Comparison of ENCODE assay signal across 9 cellular contexts in the genomic region with DNA sequence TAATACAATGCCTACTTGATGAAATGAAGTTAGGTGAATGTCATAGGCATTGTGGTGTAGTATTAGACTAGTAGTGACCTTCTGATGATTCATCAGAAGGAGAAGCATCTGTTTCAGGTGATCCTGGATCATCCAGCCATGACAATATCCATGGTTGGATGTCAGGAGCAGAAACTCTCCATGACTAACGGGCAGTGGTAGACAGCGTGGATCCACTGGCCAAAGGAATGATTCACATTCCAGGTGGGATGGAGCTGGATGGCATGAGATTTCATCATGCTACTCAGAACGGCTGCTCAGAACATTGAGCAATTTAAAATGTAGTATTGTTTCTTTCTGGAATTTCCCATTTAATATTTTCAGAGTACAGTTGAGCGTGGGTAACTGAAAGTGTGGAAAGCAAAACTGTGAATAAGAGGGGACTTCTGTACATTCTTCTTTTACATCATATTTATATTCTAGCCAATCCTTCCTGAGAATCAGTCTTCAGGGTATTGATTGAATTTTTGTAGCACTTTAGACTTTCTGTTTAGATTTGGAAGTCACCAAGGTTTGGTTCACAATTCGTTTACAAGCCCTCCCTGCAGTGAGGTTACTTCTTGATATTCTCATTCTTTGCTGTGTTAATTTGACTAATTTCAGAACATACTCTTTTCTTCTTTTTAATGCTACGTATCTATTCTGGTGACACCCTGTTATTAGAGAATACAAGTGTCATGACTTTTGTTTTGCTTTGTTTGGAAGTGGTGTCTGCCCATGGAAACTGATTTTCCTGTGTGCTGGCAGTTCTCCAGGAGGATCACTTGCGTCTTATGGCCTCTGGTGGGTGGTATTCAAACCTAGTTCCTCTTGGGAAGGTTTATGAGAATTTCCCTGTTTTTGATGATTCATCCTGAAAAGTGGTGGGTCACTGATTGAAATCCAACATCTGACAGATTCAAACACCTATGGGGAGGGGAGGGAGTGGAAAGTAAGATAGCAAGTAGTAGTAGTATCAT. TPM values are rescaled to one million over a fixed set of nuclear protein-coding genes. Genes with fewer than 3 reads are reported as not detected.
DNase-seq lines count a peak whose midpoint lies in the region; ATAC-seq and TF ChIP-seq lines count a peak whose summit lies in the region.
"Had no signal": no experiment of that assay in that cellular context is flagged by ENCODE, and none has a peak within 500 bp of the region (broad histone marks: within the 10 kb centered on the region; RNA-seq: fewer than 3 reads in every experiment).

No MANE protein-coding gene starts in this region.

- ATAC-seq in HG02610 (IDR thresholded peaks at IDR 0.05; ENCODE audit: unreplicated experiment) (peak; percentile 68), right lobe of liver (peak; percentile 78 to 95 (median 88)), HG03457 (IDR thresholded peaks at IDR 0.05; ENCODE audit: unreplicated experiment) (no peak)

- TF ChIP-seq CTCF in right lobe of liver (IDR thresholded peaks at IDR 0.05) (no peak), mesothelial cell of epicardium (IDR thresholded peaks at IDR 0.05; ENCODE audit: unreplicated experiment) (no peak), Peyer's patch (IDR thresholded peaks at IDR 0.05) (no peak)

- no peak overlapping the region for H3K9ac ChIP-seq in adipocyte (ENCODE audit: low read length)

- TF ChIP-seq POLR2A in right lobe of liver (IDR thresholded peaks at IDR 0.05): no peak
- no peak for TF ChIP-seq POLR2A in Peyer's patch (IDR thresholded peaks at IDR 0.05)

- no peak overlapping the region for H3K27ac Mint-ChIP-seq in mesothelial cell of epicardium

- H3K9me3 ChIP-seq in adipocyte (ENCODE audit: control insufficient read depth, low read length) (no peaks in the 10 kb centered on the region), right lobe of liver (no peaks in the 10 kb centered on the region), Peyer's patch (no peaks in the 10 kb centered on the region)

- intact Hi-C loops in right lobe of liver (cut with DNase I): no loop called here

- no peaks in the 10 kb centered on the region for H3K27me3 Mint-ChIP-seq in mesothelial cell of epicardium (ENCODE audit: low read depth)

- H3K4me1 ChIP-seq in adipocyte (ENCODE audit: control insufficient read depth, insufficient read depth, low read length) (peaks cover 11% of the 10 kb centered on the region), right lobe of liver (peaks cover 0 to 15% (median 4%) of the 10 kb centered on the region in 4 donors), Peyer's patch (no peaks in the 10 kb centered on the region)

- H3K4me1 Mint-ChIP-seq in mesothelial cell of epicardium: no peaks in the 10 kb centered on the region

- no peaks in the 10 kb centered on the region for H3K36me3 ChIP-seq in adipocyte (ENCODE audit: control insufficient read depth, insufficient read depth, low read length, severe bottlenecking)
- no peaks in the 10 kb centered on the region for H3K36me3 ChIP-seq in right lobe of liver
- no peaks in the 10 kb centered on the region for H3K36me3 ChIP-seq in Peyer's patch

- H3K27ac ChIP-seq in right lobe of liver (peak overlapping the region; percentile 0 to 14 (median 13)), Peyer's patch (no peak overlapping the region)

- H3K4me3 Mint-ChIP-seq in mesothelial cell of epicardium: no peak overlapping the region

- peaks cover 3% of the 10 kb centered on the region for H3K9me3 Mint-ChIP-seq in mesothelial cell of epicardium

- WGBS in right lobe of liver (ENCODE audit: insufficient coverage, low coverage, low lambda C conversion rate, missing lambda C conversion rate): 22% methylated on average over 7 of the region's 7 CpGs

- H3K4me3 ChIP-seq in adipocyte (ENCODE audit: low read length): peak overlapping the region; percentile 46
- no peak overlapping the region for H3K4me3 ChIP-seq in right lobe of liver
- no peak overlapping the region for H3K4me3 ChIP-seq in Peyer's patch
- H3K4me3 ChIP-seq: skin epidermis had no signal

- DNase-seq in DMS53 treated with DMSO at 0.1 percent for 48 hours (lab: John Stamatoyannopoulos, UW; ENCODE audit: unreplicated experiment) (peak; percentile 52), adipocyte (ENCODE audit: low read depth) (peak; percentile 92), right lobe of liver (peak in 1 of 3 donors; percentile 40), mesothelial cell of epicardium (ENCODE audit: low spot score in 2 of 2, unreplicated experiment in 2 of 2) (no peak), Peyer's patch (no peak), OCI-M2 (lab: John Stamatoyannopoulos, UW; ENCODE audit: unreplicated experiment) (no peak)

- H3K36me3 Mint-ChIP-seq in mesothelial cell of epicardium: no peaks in the 10 kb centered on the region

- H3K27me3 ChIP-seq in adipocyte (replicated peaks; ENCODE audit: control insufficient read depth, insufficient read depth, low read length) (no peaks in the 10 kb centered on the region), right lobe of liver (no peaks in the 10 kb centered on the region), Peyer's patch (no peaks in the 10 kb centered on the region)

RNA-seq across cellular contexts. Expression of a gene that starts 12.2 kb away (rescaled TPM):
- total RNA-seq in right lobe of liver (10 to 100 TPM; 49.2 to 62.2 (median 51.8) TPM), mesothelial cell of epicardium (74.8 to 85.2 TPM (median 77.7 TPM) in 3 replicates), Peyer's patch (100 to 1,000 TPM; 115 to 177 (median 133) TPM)

Comparison
In these comparisons a context has a peak if more than half of its experiments do, and no peak if none do; other contexts are left out.
1. DNase-seq: peak in DMS53 treated with DMSO at 0.1 percent for 48 hours (single experiment) and adipocyte (single experiment); none in mesothelial cell of epicardium (0 of 2), Peyer's patch (0 of 3) and OCI-M2 (single experiment).
2. H3K27ac ChIP-seq: peak in right lobe of liver (3 of 3); none in Peyer's patch (0 of 4).